Comparison of ENCODE assay signal across 24 cellular contexts in genomic region chr20:60725311-60725906, GRCh38.
"Had no signal": no experiment of that assay in that cellular context is flagged by ENCODE, and none has a peak within 500 bp of the region (broad histone marks: within the 10 kb centered on the region; RNA-seq: fewer than 3 reads in every experiment).

No MANE protein-coding gene starts in this region.

- DNase-seq: immature natural killer cell; kidney; left colon; left lung; lower lobe of right lung; mammary epithelial cell; mesenchymal stem cell; naive thymus-derived CD8-positive, alpha-beta T cell; psoas muscle; stimulated activated CD4-positive, alpha-beta T cell treated with anti-CD3 and anti-CD28 coated beads, Interleukin-12 subunit alpha, Interleukin-12 subunit beta, amount 100 ng/mL, for 4 hours; stimulated activated CD4-positive, alpha-beta T cell treated with anti-CD3 and anti-CD28 coated beads, Interleukin-4, amount 100 ng/mL, for 24 hours; stimulated activated naive CD4-positive, alpha-beta T cell; tibial artery; trophoblast cell; upper lobe of right lung had no signal

- H3K4me1 ChIP-seq: left lung, lower lobe of right lung, parathyroid adenoma, psoas muscle, right atrium auricular region, suprapubic skin, tibial artery, upper lobe of right lung had no signal

- ATAC-seq: left colon; left lung; lower lobe of right lung; naive thymus-derived CD8-positive, alpha-beta T cell; psoas muscle; sciatic nerve; stimulated activated effector memory CD8-positive, alpha-beta T cell treated with anti-CD3 and anti-CD28 coated beads, Interleukin-12 subunit alpha, Interleukin-12 subunit beta, amount 100 ng/mL, for 72 hours; upper lobe of right lung had no signal

- H2AFZ ChIP-seq: parathyroid adenoma had no signal

- H3K9me3 ChIP-seq: lower lobe of right lung, psoas muscle, right atrium auricular region, suprapubic skin, thoracic aorta, tibial artery, upper lobe of right lung had no signal

- H3K4me3 ChIP-seq: left lung, lower lobe of right lung, psoas muscle, right atrium auricular region, skin epidermis, suprapubic skin, thoracic aorta, tibial artery, upper lobe of right lung had no signal

- H3K27ac ChIP-seq: left lung, lower lobe of right lung, parathyroid adenoma, psoas muscle, right atrium auricular region, skin epidermis, suprapubic skin, thoracic aorta, tibial artery, upper lobe of right lung had no signal

- H3K79me2 ChIP-seq: parathyroid adenoma had no signal

- H3K36me3 ChIP-seq: left lung, lower lobe of right lung, right atrium auricular region, suprapubic skin, thoracic aorta, tibial artery, upper lobe of right lung had no signal

- H3K27me3 ChIP-seq: left lung, right atrium auricular region, tibial artery, upper lobe of right lung had no signal

- FAIRE-seq: islet of Langerhans, kidney, urothelium cell line had no signal

- H3K9ac ChIP-seq: parathyroid adenoma had no signal
